10 cellular contexts compared by ENCODE assay signal in genomic region chr10:70174058-70174741, GRCh38. TPM values are rescaled to one million over a fixed set of nuclear protein-coding genes. Genes with fewer than 3 reads are reported as not detected.
A peak's percentile ranks its signal among the peaks of the same experiment; 100 is the strongest.
DNase-seq lines count a peak whose midpoint lies in the region; ATAC-seq, FAIRE-seq and TF ChIP-seq lines count a peak whose summit lies in the region.
"Had no signal": no experiment of that assay in that cellular context is flagged by ENCODE, and none has a peak within 500 bp of the region (broad histone marks: within the 10 kb centered on the region; RNA-seq: fewer than 3 reads in every experiment).

No MANE protein-coding gene starts in this region.

- CTCF ChIA-PET in mammary epithelial cell (lab: Charles Lee; ENCODE audit: low non-redundant PET): no interaction called here

- no peak for DNase-seq in GM12892 (ENCODE audit: insufficient read length)
- peak; percentile 46 for DNase-seq in mammary epithelial cell
- DNase-seq in osteoblast (ENCODE audit: insufficient read length, low spot score, missing footprints): peak; percentile 39
- DNase-seq in iPS-NIHi7 (ENCODE audit: extremely low spot score): no peak
- DNase-seq in kidney glomerular epithelial cell (lab: John Stamatoyannopoulos, UW): no peak
- no peak for DNase-seq in osteocyte (ENCODE audit: extremely low spot score, unreplicated experiment)
- DNase-seq: NCI-H1694 treated with DMSO at 0.1 percent for 48 hours had no signal

- BruUV-seq in mammary epithelial cell (replicated peaks; lab: Mats Ljungman, UMichigan): no TSS peak

- dilution Hi-C loops in mammary epithelial cell (cut with HindIII; ENCODE audit: low sequenced_read_pairs): no loop called here

- H3K36me3 ChIP-seq in OCI-LY1 (ENCODE audit: insufficient read depth, low read length) (no peaks in the 10 kb centered on the region), mammary epithelial cell (ENCODE audit: insufficient read depth, low read length) (no peaks in the 10 kb centered on the region), osteoblast (ENCODE audit: insufficient read depth, low read length) (no peaks in the 10 kb centered on the region)

- no peak overlapping the region for H3K27ac Mint-ChIP-seq in osteocyte (ENCODE audit: unreplicated experiment)

- H3K79me2 ChIP-seq in OCI-LY1 (ENCODE audit: insufficient read depth, low read length) (peaks cover 8% of the 10 kb centered on the region), mammary epithelial cell (ENCODE audit: insufficient read depth, low read length) (peaks cover 12% of the 10 kb centered on the region), osteoblast (ENCODE audit: insufficient read depth, low read length) (peaks cover 11% of the 10 kb centered on the region)

- H3K4me3 Mint-ChIP-seq in osteocyte (ENCODE audit: unreplicated experiment): no peak overlapping the region

- H3K9me3 ChIP-seq in OCI-LY1 (ENCODE audit: low read length) (no peaks in the 10 kb centered on the region), mammary epithelial cell (replicated peaks; ENCODE audit: insufficient read depth, low read length) (peaks cover 2% of the 10 kb centered on the region), osteoblast (ENCODE audit: low read depth, low read length) (no peaks in the 10 kb centered on the region)

- H2AFZ ChIP-seq in OCI-LY1 (ENCODE audit: low read length) (peak overlapping the region; percentile 94), mammary epithelial cell (ENCODE audit: low read depth, low read length) (no peak overlapping the region), osteoblast (ENCODE audit: low read length) (peak overlapping the region; percentile 95)

- H3K4me3 ChIP-seq in OCI-LY1 (ENCODE audit: low read depth, low read length, poor library complexity, severe bottlenecking) (no peak overlapping the region), mammary epithelial cell (replicated peaks in 1 of 3; ENCODE audit: insufficient read depth in 1 of 3, low read depth in 2 of 3, low read length in 3 of 3) (no peak overlapping the region), osteoblast (ENCODE audit: insufficient read depth, low read length) (no peak overlapping the region)
- H3K4me3 ChIP-seq: lung had no signal

- 88% methylated on average over 4 of the region's 4 CpGs for WGBS in mammary epithelial cell (ENCODE audit: low coverage, missing lambda C conversion rate)

- H3K9me2 ChIP-seq in OCI-LY1 (ENCODE audit: low read depth, low read length): no peaks in the 10 kb centered on the region

- H3K9ac ChIP-seq in OCI-LY1 (ENCODE audit: low read length) (no peak overlapping the region), mammary epithelial cell (ENCODE audit: insufficient read depth, low read length) (no peak overlapping the region)

- intact Hi-C loops in mammary epithelial cell (cut with micrococcal nuclease): no loop called here

- peak; percentile 64 for FAIRE-seq in GM12892 (lab: Jason Lieb, UNC)

- H3K4me1 ChIP-seq in OCI-LY1 (ENCODE audit: insufficient read depth, low read length, severe bottlenecking) (peaks cover 17% of the 10 kb centered on the region), mammary epithelial cell (ENCODE audit: insufficient read depth, low read length) (peaks cover 5% of the 10 kb centered on the region), osteoblast (ENCODE audit: insufficient read depth, low read length) (peaks cover 8% of the 10 kb centered on the region)

- H3K36me3 Mint-ChIP-seq in osteocyte (ENCODE audit: unreplicated experiment): no peaks in the 10 kb centered on the region

- no peak for TF ChIP-seq CTCF in OCI-LY1 (IDR thresholded peaks at IDR 0.05; ENCODE audit: low read length)
- TF ChIP-seq CTCF in mammary epithelial cell (conservative IDR thresholded peaks at IDR 0.05 in 1 of 2, IDR thresholded peaks at IDR 0.05 in 1 of 2; ENCODE audit: extremely low read depth in 1 of 2, insufficient read depth in 1 of 2, low read depth in 1 of 2, low read length in 2 of 2): no peak
- TF ChIP-seq CTCF in osteoblast (IDR thresholded peaks at IDR 0.05; ENCODE audit: extremely low read depth, low read depth, low read length): no peak
- no peak for TF ChIP-seq CTCF in osteocyte (IDR thresholded peaks at IDR 0.05)

- no peaks in the 10 kb centered on the region for H3K27me3 ChIP-seq in OCI-LY1 (ENCODE audit: insufficient read depth, low read length)
- no peaks in the 10 kb centered on the region for H3K27me3 ChIP-seq in mammary epithelial cell (ENCODE audit: insufficient read depth, low read length)
- H3K27me3 ChIP-seq in osteoblast (ENCODE audit: insufficient read depth, low read length): no peaks in the 10 kb centered on the region

- H3K9me3 Mint-ChIP-seq in osteocyte (ENCODE audit: unreplicated experiment): no peaks in the 10 kb centered on the region

- no peak overlapping the region for H3K27ac ChIP-seq in OCI-LY1 (ENCODE audit: low read depth, low read length, poor library complexity, severe bottlenecking)
- no peak overlapping the region for H3K27ac ChIP-seq in mammary epithelial cell (ENCODE audit: insufficient read depth, low read depth, low read length)
- H3K27ac ChIP-seq in osteoblast (ENCODE audit: low read depth, low read length): no peak overlapping the region

- peaks cover 11% of the 10 kb centered on the region for H3K4me1 Mint-ChIP-seq in osteocyte (ENCODE audit: unreplicated experiment)

- peak overlapping the region; percentile 14 for H3K4me2 ChIP-seq in OCI-LY1 (ENCODE audit: low read length)
- H3K4me2 ChIP-seq in mammary epithelial cell (ENCODE audit: insufficient read depth, low read depth, low read length): no peak overlapping the region
- no peak overlapping the region for H3K4me2 ChIP-seq in osteoblast (ENCODE audit: insufficient read depth, low read length)

- TF ChIP-seq POLR2A in GM12892 (IDR thresholded peaks at IDR 0.05; ENCODE audit: low read depth, low read length): 0 out of 2 replicates have a peak, but pooled peaks have one; percentile 34

- H3F3A ChIP-seq in OCI-LY1 (ENCODE audit: insufficient read depth, low read length): no peaks in the 10 kb centered on the region

- H4K20me1 ChIP-seq in OCI-LY1 (ENCODE audit: insufficient read depth, low read length) (no peaks in the 10 kb centered on the region), mammary epithelial cell (ENCODE audit: insufficient read depth, low read length) (no peaks in the 10 kb centered on the region), osteoblast (ENCODE audit: insufficient read depth, low read length) (peaks cover 8% of the 10 kb centered on the region)

- in situ Hi-C loops in mammary epithelial cell (cut with MboI; ENCODE audit: low sequenced_read_pairs in 2 of 2): no loop called here

- H3K27me3 Mint-ChIP-seq in osteocyte (ENCODE audit: unreplicated experiment): no peaks in the 10 kb centered on the region

- no peak for ATAC-seq in GM18511 (IDR thresholded peaks at IDR 0.05; ENCODE audit: unreplicated experiment)

RNA-seq across cellular contexts. Expression of gene SAR1A, which starts 3.9 kb away (rescaled TPM):
- polyA plus RNA-seq in GM12892 (2012; ENCODE audit: missing spikeins): 26.4 TPM
- total RNA-seq in mammary epithelial cell (100 to 1,000 TPM; 116 to 133 TPM), osteoblast (219 and 240 TPM in 2 replicates), osteocyte (143 and 168 TPM in 2 replicates)
- polyA plus RNA-seq in mammary epithelial cell: 31.7 TPM
- 414 TPM for polyA minus RNA-seq in mammary epithelial cell

RNA-seq across cellular contexts. Expression of gene TYSND1, which starts 27.7 kb away (rescaled TPM):
- polyA plus RNA-seq in GM12892 (2012; ENCODE audit: missing spikeins): 8.2 TPM
- total RNA-seq in mammary epithelial cell (10 to 100 TPM; 21.7 to 30.3 TPM), osteoblast (13.0 and 15.6 TPM in 2 replicates), osteocyte (13.8 and 15.6 TPM in 2 replicates)
- polyA plus RNA-seq in mammary epithelial cell: 13.7 TPM
- polyA minus RNA-seq in mammary epithelial cell: 14.2 TPM

RNA-seq across cellular contexts. Expression of gene AIFM2, which starts 41.6 kb away (rescaled TPM):
- polyA plus RNA-seq in GM12892 (2012; ENCODE audit: missing spikeins): 13.8 TPM
- total RNA-seq in mammary epithelial cell (1 to 10 TPM; 4.3 to 7.8 TPM), osteoblast (14.4 and 14.8 TPM in 2 replicates), osteocyte (11.7 and 12.1 TPM in 2 replicates)
- polyA plus RNA-seq in mammary epithelial cell: 4.9 TPM
- 1.9 TPM for polyA minus RNA-seq in mammary epithelial cell

RNA-seq across cellular contexts. Expression of gene PPA1, which starts 59.0 kb away (rescaled TPM):
- polyA plus RNA-seq in GM12892 (2012; ENCODE audit: missing spikeins): 364 TPM
- total RNA-seq in mammary epithelial cell (100 to 1,000 TPM; 170 to 218 TPM), osteoblast (200 and 219 TPM in 2 replicates), osteocyte (59.8 and 60.4 TPM in 2 replicates)
- polyA plus RNA-seq in mammary epithelial cell: 181 TPM
- 51.6 TPM for polyA minus RNA-seq in mammary epithelial cell

Comparison
In these comparisons a context has a peak if more than half of its experiments do, and no peak if none do; other contexts are left out.
1. DNase-seq: peak in mammary epithelial cell (single experiment) and osteoblast (single experiment); none in GM12892 (single experiment), iPS-NIHi7 (single experiment), kidney glomerular epithelial cell (single experiment) and osteocyte (single experiment).